In genomic region chr9:72954431-72955420, GRCh38 we compare ENCODE assay signal across 1 cellular context.
TF ChIP-seq lines count a peak whose summit lies in the region.

No MANE protein-coding gene starts in this region.

TF ChIP-seq in HepG2, 621 proteins besides CTCF, POLR2A, EP300 and RAD21 (continued from another document):
- TF ChIP-seq ZNF496 (CRISPR knock-in tag; IDR thresholded peaks at IDR 0.05; ENCODE audit: insufficient replicate concordance) = no peak
- peak; percentile 96 for TF ChIP-seq ZBTB33 (CRISPR knock-in tag; IDR thresholded peaks at IDR 0.05)
- TF ChIP-seq SOX6 (IDR thresholded peaks at IDR 0.05) = no peak
- TF ChIP-seq SOX6 (CRISPR knock-in tag; IDR thresholded peaks at IDR 0.05) = peak; percentile 19; the same call in 1 of the 2 replicates
- TF ChIP-seq ZNF543 (CRISPR knock-in tag; IDR thresholded peaks at IDR 0.05) = no peak
- TF ChIP-seq FOXA3 (CRISPR knock-in tag; IDR thresholded peaks at IDR 0.05) = no peak
- peak; percentile 51 for TF ChIP-seq GATAD2A (CRISPR knock-in tag; IDR thresholded peaks at IDR 0.05)
- no peak for TF ChIP-seq ZFP82 (CRISPR knock-in tag; IDR thresholded peaks at IDR 0.05; ENCODE audit: borderline replicate concordance)
- TF ChIP-seq ZHX2 (IDR thresholded peaks at IDR 0.05; ENCODE audit: low read depth) = no peak
- no peak for TF ChIP-seq ZHX2 (CRISPR knock-in tag; IDR thresholded peaks at IDR 0.05; ENCODE audit: borderline replicate concordance)
- TF ChIP-seq SOX13 (IDR thresholded peaks at IDR 0.05) = no peak
- TF ChIP-seq SOX13 (CRISPR knock-in tag; conservative IDR thresholded peaks at IDR 0.05 in 1 of 2, IDR thresholded peaks at IDR 0.05 in 1 of 2) = peak in 1 of 2 experiments; percentile 19; a peak in 1 of 4 replicates
- no peak for TF ChIP-seq ZNF615 (CRISPR knock-in tag; IDR thresholded peaks at IDR 0.05; ENCODE audit: borderline replicate concordance)
- 0 out of 2 replicates have a peak, but pooled peaks have one; percentile 31 for TF ChIP-seq TEF (CRISPR knock-in tag; IDR thresholded peaks at IDR 0.05)
- no peak for TF ChIP-seq ZSCAN21 (CRISPR knock-in tag; IDR thresholded peaks at IDR 0.05; ENCODE audit: borderline replicate concordance)
- TF ChIP-seq ATRX (CRISPR knock-in tag; IDR thresholded peaks at IDR 0.05; ENCODE audit: borderline replicate concordance) = no peak
- 0 out of 4 replicates have a peak, but pooled peaks of 1 of the 2 experiments have one; percentile 23 for TF ChIP-seq ATF4 (CRISPR knock-in tag; IDR thresholded peaks at IDR 0.05)
- TF ChIP-seq AGO1 (IDR thresholded peaks at IDR 0.05; ENCODE audit: low read depth, low read length, poor library complexity, severe bottlenecking) = no peak
- TF ChIP-seq ZBTB2 (CRISPR knock-in tag; IDR thresholded peaks at IDR 0.05; ENCODE audit: low read depth) = no peak
- TF ChIP-seq GPN1 (CRISPR knock-in tag; IDR thresholded peaks at IDR 0.05; ENCODE audit: borderline replicate concordance) = no peak
